ENCODE assay signal across 35 cellular contexts in genomic region chr5:11687498-11687897, GRCh38.
A peak's percentile ranks its signal among the peaks of the same experiment; 100 is the strongest.
DNase-seq lines count a peak whose midpoint lies in the region; ATAC-seq, FAIRE-seq and TF ChIP-seq lines count a peak whose summit lies in the region.
"Had no signal": no experiment of that assay in that cellular context is flagged by ENCODE, and none has a peak within 500 bp of the region (broad histone marks: within the 10 kb centered on the region; RNA-seq: fewer than 3 reads in every experiment).

No MANE protein-coding gene starts in this region.

- 0 out of 2 replicates have a peak overlapping the region, but pooled peaks have one; percentile 26 for H2AFZ ChIP-seq in Loucy (ENCODE audit: low read length)

- H3K9ac ChIP-seq in Loucy (ENCODE audit: low read depth, low read length, poor library complexity, severe bottlenecking), result no peak overlapping the region
- H3K9ac ChIP-seq: BLaER1; BLaER1 treated with 17β-estradiol and CSF1 and Interleukin-3, amounts not matched to agents 10 nM and 100 nM had no signal

- POLR2A ChIA-PET in HEK293 (lab: Yijun Ruan, JAX), result no interaction called here

- H3K4me1 ChIP-seq in right atrium auricular region (no peaks in the 10 kb centered on the region), HEK293 (ENCODE audit: control insufficient read depth, insufficient read depth, low read length) (no peaks in the 10 kb centered on the region), Loucy (ENCODE audit: insufficient read depth, low read length, poor library complexity, severe bottlenecking) (peaks cover 6% of the 10 kb centered on the region), tibial artery (no peaks in the 10 kb centered on the region), left lung (peaks cover 0 to 5% of the 10 kb centered on the region in 2 donors)
- H3K4me1 ChIP-seq: A549, BE2C, Caco-2 had no signal

- TF ChIP-seq CTCF in right atrium auricular region (IDR thresholded peaks at IDR 0.05) (no peak), HEK293 (tag by site-specific recombination; IDR thresholded peaks at IDR 0.05) (no peak), Loucy (conservative IDR thresholded peaks at IDR 0.05; ENCODE audit: low read length) (no peak), tibial artery (IDR thresholded peaks at IDR 0.05) (no peak), left lung (IDR thresholded peaks at IDR 0.05) (no peak)

- H3K9me2 ChIP-seq in Loucy (replicated peaks; ENCODE audit: low read depth, low read length), result no peaks in the 10 kb centered on the region

- H3F3A ChIP-seq in Loucy (ENCODE audit: low read depth), result no peaks in the 10 kb centered on the region

- no peak overlapping the region for H3K27ac ChIP-seq in right atrium auricular region
- no peak overlapping the region for H3K27ac ChIP-seq in HEK293 (ENCODE audit: extremely low read depth, low read depth, low read length)
- no peak overlapping the region for H3K27ac ChIP-seq in tibial artery
- no peak overlapping the region for H3K27ac ChIP-seq in left lung
- H3K27ac ChIP-seq: 22Rv1; A549; BLaER1; BLaER1 treated with 17β-estradiol and CSF1 and Interleukin-3, amounts not matched to agents 10 nM and 100 nM; C4-2B had no signal

- ATAC-seq in left ventricle myocardium superior, result peak; percentile 54
- ATAC-seq in left lung, result no peak
- ATAC-seq: A549; CD8-positive, alpha-beta T cell had no signal

- no peak overlapping the region for H3K4me3 ChIP-seq in right atrium auricular region
- no peak overlapping the region for H3K4me3 ChIP-seq in HEK293 (ENCODE audit: low read depth, low read length)
- H3K4me3 ChIP-seq in Loucy (ENCODE audit: low read length, poor library complexity, severe bottlenecking), result no peak overlapping the region
- no peak overlapping the region for H3K4me3 ChIP-seq in tibial artery
- H3K4me3 ChIP-seq in left lung, result no peak overlapping the region
- H3K4me3 ChIP-seq: A549; BLaER1; BLaER1 treated with 17β-estradiol and CSF1 and Interleukin-3, amounts not matched to agents 10 nM and 100 nM had no signal

- intact Hi-C loops in left ventricle myocardium superior (cut with micrococcal nuclease) (no loop called here), tibial artery (cut with DNase I; ENCODE audit: low total_unique reads) (no loop called here), left lung (cut with DNase I) (no loop called here)

- FAIRE-seq in urothelium cell line (lab: Jason Lieb, UNC), result peak; percentile 17
- FAIRE-seq: A204.1, A549, D721Med had no signal

- H4K20me1 ChIP-seq in Loucy (ENCODE audit: insufficient read depth, low read length, poor library complexity, severe bottlenecking), result no peaks in the 10 kb centered on the region
- H4K20me1 ChIP-seq: BLaER1; BLaER1 treated with 17β-estradiol and CSF1 and Interleukin-3, amounts not matched to agents 10 nM and 100 nM had no signal

- H3K9me3 ChIP-seq in right atrium auricular region, result no peaks in the 10 kb centered on the region
- no peaks in the 10 kb centered on the region for H3K9me3 ChIP-seq in HEK293 (ENCODE audit: control insufficient read depth, insufficient read depth, low read depth, low read length)
- H3K9me3 ChIP-seq in Loucy (ENCODE audit: insufficient read depth, low read depth, low read length), result no peaks in the 10 kb centered on the region
- H3K9me3 ChIP-seq in tibial artery, result no peaks in the 10 kb centered on the region
- no peaks in the 10 kb centered on the region for H3K9me3 ChIP-seq in left lung
- H3K9me3 ChIP-seq: A549; BE2C; BLaER1; BLaER1 treated with 17β-estradiol and CSF1 and Interleukin-3, amounts not matched to agents 10 nM and 100 nM; Caco-2 had no signal

- H3K36me3 ChIP-seq in right atrium auricular region, result no peaks in the 10 kb centered on the region
- no peaks in the 10 kb centered on the region for H3K36me3 ChIP-seq in HEK293 (ENCODE audit: control insufficient read depth in 2 of 2, insufficient read depth in 1 of 2, low read length in 2 of 2)
- no peaks in the 10 kb centered on the region for H3K36me3 ChIP-seq in Loucy (ENCODE audit: insufficient read depth, low read length)
- no peaks in the 10 kb centered on the region for H3K36me3 ChIP-seq in tibial artery
- H3K36me3 ChIP-seq in left lung, result no peaks in the 10 kb centered on the region
- H3K36me3 ChIP-seq: BE2C; BLaER1; BLaER1 treated with 17β-estradiol and CSF1 and Interleukin-3, amounts not matched to agents 10 nM and 100 nM had no signal

- H3K27me3 ChIP-seq in right atrium auricular region, result no peaks in the 10 kb centered on the region
- H3K27me3 ChIP-seq in Loucy (ENCODE audit: insufficient read depth, low read length, poor library complexity, severe bottlenecking), result no peaks in the 10 kb centered on the region
- no peaks in the 10 kb centered on the region for H3K27me3 ChIP-seq in tibial artery
- H3K27me3 ChIP-seq in left lung, result no peaks in the 10 kb centered on the region
- H3K27me3 ChIP-seq: BE2C; BLaER1; BLaER1 treated with 17β-estradiol and CSF1 and Interleukin-3, amounts not matched to agents 10 nM and 100 nM had no signal

- H3K79me2 ChIP-seq in Loucy (ENCODE audit: insufficient read depth, low read length), result no peaks in the 10 kb centered on the region

- no peak for DNase-seq in left ventricle myocardium superior
- DNase-seq in right atrium auricular region (ENCODE audit: low spot score), result no peak
- DNase-seq in urothelium cell line (ENCODE audit: low spot score), result no peak
- no peak for DNase-seq in T-helper 9 cell
- DNase-seq in tibial artery, result no peak
- DNase-seq in left lung, result no peak
- DNase-seq: 8988T; ACHN; AML-193; BE2C; C1 segment of cervical spinal cord; Caco-2; Calu3; CD4-positive, alpha-beta memory T cell; CD4-positive, alpha-beta T cell; CD4-positive, CD25-positive, alpha-beta regulatory T cell; CD8-positive, alpha-beta memory T cell; CD8-positive, alpha-beta T cell; COR-L47; DMS 273 treated with DMSO at 0.1 percent for 48 hours; DMS153; DMS53; DMS79; DMS79 treated with DMSO at 0.1 percent for 48 hours; DND-41; EL had no signal

- H3K4me2 ChIP-seq in Loucy (ENCODE audit: low read depth, low read length, poor library complexity, severe bottlenecking), result no peak overlapping the region
- H3K4me2 ChIP-seq: A549; BLaER1; BLaER1 treated with 17β-estradiol and CSF1 and Interleukin-3, amounts not matched to agents 10 nM and 100 nM had no signal

- CTCF ChIA-PET in HEK293 (lab: Yijun Ruan, JAX), result interaction anchor here (0.6 kb wide), 1 partner anchor 20 kb away, joined by 5 read pairs; no protein-coding TSS in a partner anchor

TF ChIP-seq in HEK293, 187 proteins besides CTCF, POLR2A, EP300 and RAD21:
- TF ChIP-seq SCRT2 (tag by site-specific recombination; IDR thresholded peaks at IDR 0.05) (0 out of 2 replicates have a peak, but pooled peaks have one; percentile 14), ZNF629 (tag by site-specific recombination; IDR thresholded peaks at IDR 0.05) (no peak)
